Comparison of ENCODE assay signal across 8 cellular contexts in genomic region chr14:67357583-67358354, GRCh38. TPM values are rescaled to one million over a fixed set of nuclear protein-coding genes. Genes with fewer than 3 reads are reported as not detected.
A peak's percentile ranks its signal among the peaks of the same experiment; 100 is the strongest.
DNase-seq lines count a peak whose midpoint lies in the region; ATAC-seq and TF ChIP-seq lines count a peak whose summit lies in the region.

No MANE protein-coding gene starts in this region.

- ATAC-seq in central memory CD8-positive, alpha-beta T cell (replicated peaks; ENCODE audit: extremely low read depth, poor library complexity, severe bottlenecking), result no peak

- peak overlapping the region; percentile 95 for H3K27ac Mint-ChIP-seq in central memory CD8-positive, alpha-beta T cell (ENCODE audit: low read depth)
- peak overlapping the region; percentile 56 to 99 (median 98) for H3K27ac Mint-ChIP-seq in nephron

- H3K79me2 ChIP-seq in MM.1S (ENCODE audit: low read length), result peaks cover 87% of the 10 kb centered on the region

- H3K27me3 Mint-ChIP-seq in central memory CD8-positive, alpha-beta T cell, result no peaks in the 10 kb centered on the region
- H3K27me3 Mint-ChIP-seq in nephron (ENCODE audit: low read depth), result no peaks in the 10 kb centered on the region

- no peak overlapping the region for H2AFZ ChIP-seq in MM.1S (ENCODE audit: low read length)

- H3F3A ChIP-seq in MM.1S (ENCODE audit: insufficient read depth, low read length), result peaks cover 19% of the 10 kb centered on the region

- TF ChIP-seq CTCF in MM.1S (IDR thresholded peaks at IDR 0.05; ENCODE audit: low read length), result no peak
- no peak for TF ChIP-seq CTCF in nephron (IDR thresholded peaks at IDR 0.05; ENCODE audit: unreplicated experiment in 3 of 3)

- H3K4me1 Mint-ChIP-seq in central memory CD8-positive, alpha-beta T cell, result peaks cover 36% of the 10 kb centered on the region
- H3K4me1 Mint-ChIP-seq in nephron, result peaks cover 53% of the 10 kb centered on the region

- no peaks in the 10 kb centered on the region for H3K9me3 ChIP-seq in MM.1S (replicated peaks; ENCODE audit: insufficient read depth, low read length)

- H3K4me3 Mint-ChIP-seq in central memory CD8-positive, alpha-beta T cell, result peak overlapping the region; percentile 89
- H3K4me3 Mint-ChIP-seq in nephron, result peak overlapping the region; percentile 99 to 100 (median 99)

- no peaks in the 10 kb centered on the region for H4K20me1 ChIP-seq in MM.1S (ENCODE audit: insufficient read depth, low read length)

- H3K27me3 ChIP-seq in MM.1S (replicated peaks; ENCODE audit: insufficient read depth, low read length), result no peaks in the 10 kb centered on the region

- H3K36me3 ChIP-seq in MM.1S (replicated peaks; ENCODE audit: insufficient read depth, low read length), result no peaks in the 10 kb centered on the region

- no peaks in the 10 kb centered on the region for H3K9me3 Mint-ChIP-seq in central memory CD8-positive, alpha-beta T cell
- no peaks in the 10 kb centered on the region for H3K9me3 Mint-ChIP-seq in nephron

- DNase-seq in DMS79 (lab: John Stamatoyannopoulos, UW), result peak; percentile 24
- DNase-seq in MM.1S, result no peak
- no peak for DNase-seq in central memory CD8-positive, alpha-beta T cell (ENCODE audit: low spot score in 2 of 2)
- no peak for DNase-seq in cortex of kidney (lab: John Stamatoyannopoulos, UW)
- DNase-seq in kidney glomerular epithelial cell (lab: John Stamatoyannopoulos, UW), result no peak
- DNase-seq in NCI-H2196 treated with DMSO at 0.1 percent for 48 hours (lab: John Stamatoyannopoulos, UW; ENCODE audit: unreplicated experiment), result no peak
- no peak for DNase-seq in mesenteric fat pad (ENCODE audit: low spot score)

- H3K9me2 ChIP-seq in MM.1S (replicated peaks; ENCODE audit: insufficient read depth, low read length), result no peaks in the 10 kb centered on the region

- H3K9ac ChIP-seq in MM.1S (ENCODE audit: low read length), result peak overlapping the region; percentile 74; the same call in 1 of the 2 replicates

- peaks cover 24% of the 10 kb centered on the region for H3K36me3 Mint-ChIP-seq in central memory CD8-positive, alpha-beta T cell (ENCODE audit: insufficient read depth)
- H3K36me3 Mint-ChIP-seq in nephron (ENCODE audit: low read depth), result peaks cover 3% of the 10 kb centered on the region

- peak overlapping the region; percentile 79 for H3K4me3 ChIP-seq in MM.1S (ENCODE audit: low read length)

- H3K4me1 ChIP-seq in MM.1S (ENCODE audit: low read length), result peaks cover 8% of the 10 kb centered on the region

- H3K27ac ChIP-seq in MM.1S (ENCODE audit: low read length), result peak overlapping the region; percentile 68; the same call in 1 of the 2 replicates

- peak overlapping the region; percentile 56 for H3K4me2 ChIP-seq in MM.1S (ENCODE audit: low read depth, low read length)

RNA-seq across cellular contexts. Expression of gene ATP6V1D, which starts 1.8 kb away (rescaled TPM):
- 65.9 TPM for total RNA-seq in mesenteric fat pad

RNA-seq across cellular contexts. Expression of gene EIF2S1, which starts 2.4 kb away (rescaled TPM):
- 91.2 TPM for total RNA-seq in mesenteric fat pad

RNA-seq across cellular contexts. Expression of gene PLEK2, which starts 54.2 kb away (rescaled TPM):
- total RNA-seq in mesenteric fat pad, result 0.64 TPM
